Comparison of ENCODE assay signal across 8 cellular contexts in genomic region chr11:70270104-70270876, GRCh38. TPM values are rescaled to one million over a fixed set of nuclear protein-coding genes. Genes with fewer than 3 reads are reported as not detected.
DNase-seq lines count a peak whose midpoint lies in the region; ATAC-seq and TF ChIP-seq lines count a peak whose summit lies in the region.

Gene PPFIA1 (plus strand): TSS chr11:70270690. CDS start chr11:70272173, 1,483 bp downstream.

- H3K9me3 Mint-ChIP-seq in activated naive CD4-positive, alpha-beta T cell treated with anti-CD3 and anti-CD28 coated beads, Interleukin-2, amount 50 U/mL, for 72 hours: no peaks in the 10 kb centered on the region
- peaks cover 4% of the 10 kb centered on the region for H3K9me3 Mint-ChIP-seq in glutamatergic neuron (ENCODE audit: unreplicated experiment)

- 0% methylated on average over 2 to 26 of the region's 99 CpGs for WGBS in testis, 2 donors

- DNase-seq in GM12864 (ENCODE audit: low read depth): peak; percentile 82
- DNase-seq in NCI-H1092 treated with DMSO at 0.1 percent for 48 hours (lab: John Stamatoyannopoulos, UW): peak; percentile 97
- peak; percentile 78 for DNase-seq in SKM-1 (lab: John Stamatoyannopoulos, UW; ENCODE audit: unreplicated experiment)
- peak; percentile 96 to 97 for DNase-seq in activated naive CD4-positive, alpha-beta T cell treated with anti-CD3 and anti-CD28 coated beads, Interleukin-2, amount 50 U/mL, for 72 hours (ENCODE audit: low spot score in 2 of 2)
- DNase-seq in glutamatergic neuron: peak; percentile 97
- DNase-seq in osteoblast (ENCODE audit: insufficient read length, low spot score, missing footprints): peak; percentile 99
- DNase-seq in testis: peak; percentile 97

- peak within 1 kb of the TSS; percentile 99 for H3K4me3 Mint-ChIP-seq in glutamatergic neuron (ENCODE audit: unreplicated experiment)

- peaks cover 6% of the 10 kb centered on the region for H3K4me1 Mint-ChIP-seq in glutamatergic neuron (ENCODE audit: low read depth, unreplicated experiment)

- H3K27me3 ChIP-seq in osteoblast (ENCODE audit: insufficient read depth, low read length): peaks cover 21% of the 10 kb centered on the region
- H3K27me3 ChIP-seq in testis: no peaks in the 10 kb centered on the region

- TF ChIP-seq CTCF in GM12864 (IDR thresholded peaks at IDR 0.05; ENCODE audit: low read depth, low read length, missing control alignments) (peak; percentile 18), glutamatergic neuron (IDR thresholded peaks at IDR 0.05; ENCODE audit: partially characterized antibody, unreplicated experiment) (no peak), osteoblast (IDR thresholded peaks at IDR 0.05; ENCODE audit: extremely low read depth, low read depth, low read length) (no peak), testis (IDR thresholded peaks at IDR 0.05) (no peak)

- intact Hi-C loops in testis (cut with DNase I; ENCODE audit: low total_unique reads): no loop called here

- peak within 1 kb of the TSS; percentile 97 for H2AFZ ChIP-seq in osteoblast (ENCODE audit: low read length)

- peak within 1 kb of the TSS; percentile 91 for H3K4me3 ChIP-seq in GM12864 (ENCODE audit: low read depth, low read length)
- H3K4me3 ChIP-seq in osteoblast (ENCODE audit: insufficient read depth, low read length): peak within 1 kb of the TSS; percentile 93
- H3K4me3 ChIP-seq in testis: peak within 1 kb of the TSS; percentile 83 to 95

- ATAC-seq in HG02623 (IDR thresholded peaks at IDR 0.05; ENCODE audit: unreplicated experiment): peak; percentile 93
- peak; percentile 87 to 96 for ATAC-seq in activated naive CD4-positive, alpha-beta T cell treated with anti-CD3 and anti-CD28 coated beads, Interleukin-2, amount 50 U/mL, for 72 hours

- H3K27ac Mint-ChIP-seq in activated naive CD4-positive, alpha-beta T cell treated with anti-CD3 and anti-CD28 coated beads, Interleukin-2, amount 50 U/mL, for 72 hours: peak within 1 kb of the TSS; percentile 85 to 95
- H3K27ac Mint-ChIP-seq in glutamatergic neuron (ENCODE audit: unreplicated experiment): peak within 1 kb of the TSS; percentile 81

- H4K20me1 ChIP-seq in osteoblast (ENCODE audit: insufficient read depth, low read length): peaks cover 28% of the 10 kb centered on the region

- peak within 1 kb of the TSS; percentile 99 for H3K4me2 ChIP-seq in osteoblast (ENCODE audit: insufficient read depth, low read length)

- TF ChIP-seq POLR2A in testis (IDR thresholded peaks at IDR 0.05): no peak

- peaks cover 47% of the 10 kb centered on the region for H3K79me2 ChIP-seq in osteoblast (ENCODE audit: insufficient read depth, low read length)

- peak within 1 kb of the TSS; percentile 79 for H3K27ac ChIP-seq in osteoblast (ENCODE audit: low read depth, low read length)
- H3K27ac ChIP-seq in testis: peak within 1 kb of the TSS; percentile 27 to 84

- H3K36me3 Mint-ChIP-seq in activated naive CD4-positive, alpha-beta T cell treated with anti-CD3 and anti-CD28 coated beads, Interleukin-2, amount 50 U/mL, for 72 hours: peaks cover 4 to 5% of the 10 kb centered on the region in 2 donors
- no peaks in the 10 kb centered on the region for H3K36me3 Mint-ChIP-seq in glutamatergic neuron (ENCODE audit: unreplicated experiment)

- peaks cover 11% of the 10 kb centered on the region for H3K4me1 ChIP-seq in osteoblast (ENCODE audit: insufficient read depth, low read length)
- peaks cover 11% of the 10 kb centered on the region for H3K4me1 ChIP-seq in testis

- H3K9me3 ChIP-seq in osteoblast (ENCODE audit: low read depth, low read length): no peaks in the 10 kb centered on the region
- no peaks in the 10 kb centered on the region for H3K9me3 ChIP-seq in testis

- H3K27me3 Mint-ChIP-seq in glutamatergic neuron (ENCODE audit: unreplicated experiment): peaks cover 10% of the 10 kb centered on the region

- peaks cover 34% of the 10 kb centered on the region for H3K36me3 ChIP-seq in osteoblast (ENCODE audit: insufficient read depth, low read length)
- H3K36me3 ChIP-seq in testis (ENCODE audit: low read depth, missing control alignments): no peaks in the 10 kb centered on the region

RNA-seq across cellular contexts. Expression of gene PPFIA1, which starts in this region (rescaled TPM):
- 10 to 100 TPM; 31.4 to 37.9 TPM for total RNA-seq in activated naive CD4-positive, alpha-beta T cell treated with anti-CD3 and anti-CD28 coated beads, Interleukin-2, amount 50 U/mL, for 72 hours
- total RNA-seq in glutamatergic neuron (ENCODE audit: unreplicated experiment) (98.6 TPM), osteoblast (93.7 and 110 TPM in 2 replicates), testis (100 to 1,000 TPM; 125 to 144 TPM)
- 110 TPM for polyA plus RNA-seq in testis (ENCODE audit: insufficient read depth, low read depth, low replicate concordance)

Comparison
In these comparisons a context has a peak if more than half of its experiments do, and no peak if none do; other contexts are left out.
1. Peak in every context shown above with its lines: DNase-seq, ATAC-seq, H3K4me3 ChIP-seq and H3K27ac ChIP-seq.